25 cellular contexts compared by ENCODE assay signal in genomic region chr2:112118148-112118547, GRCh38. TPM values are rescaled to one million over a fixed set of nuclear protein-coding genes. Genes with fewer than 3 reads are reported as not detected.
A peak's percentile ranks its signal among the peaks of the same experiment; 100 is the strongest.
DNase-seq lines count a peak whose midpoint lies in the region; ATAC-seq and TF ChIP-seq lines count a peak whose summit lies in the region.
"Had no signal": no experiment of that assay in that cellular context is flagged by ENCODE, and none has a peak within 500 bp of the region (broad histone marks: within the 10 kb centered on the region; RNA-seq: fewer than 3 reads in every experiment).

No MANE protein-coding gene starts in this region.

- H3K4me1 Mint-ChIP-seq in endothelial cell (ENCODE audit: unreplicated experiment) = no peaks in the 10 kb centered on the region

- H3K4me2 ChIP-seq in GM23248 (ENCODE audit: unreplicated experiment) = no peak overlapping the region
- H3K4me2 ChIP-seq in osteoblast (ENCODE audit: insufficient read depth, low read length) = no peak overlapping the region
- H3K4me2 ChIP-seq: BLaER1, hepatocyte had no signal

- H3K4me3 Mint-ChIP-seq in endothelial cell (ENCODE audit: unreplicated experiment) = no peak overlapping the region
- H3K4me3 Mint-ChIP-seq: activated B cell treated with CpG ODN at 0.5 μM for 24 hours; IgD-negative memory B cell; natural killer cell treated with Interleukin-12 subunit alpha and Interleukin-12 subunit beta and Interleukin-15 and Interleukin-18, amount 100 ng/mL, for 72 hours had no signal

- H3K4me1 ChIP-seq in GM23248 (ENCODE audit: insufficient read depth) (no peaks in the 10 kb centered on the region), Panc1 (ENCODE audit: control insufficient read depth, insufficient read depth, low read length) (no peaks in the 10 kb centered on the region), osteoblast (ENCODE audit: insufficient read depth, low read length) (no peaks in the 10 kb centered on the region)
- H3K4me1 ChIP-seq: BLaER1, breast epithelium, prostate gland, spleen, suprapubic skin had no signal

- DNase-seq in GM23248 (peak; percentile 15), Panc1 (ENCODE audit: low read depth, low spot score) (no peak), endothelial cell (ENCODE audit: low spot score) (no peak), osteoblast (ENCODE audit: insufficient read length, low spot score, missing footprints) (no peak), GM19240 (ENCODE audit: insufficient read length, low spot score) (no peak)
- DNase-seq: activated B cell treated with CpG ODN at 0.5 μM for 24 hours, dorsolateral prefrontal cortex, GOT3, kidney glomerular epithelial cell, mesenchymal stem cell, NCI-H1930, NCI-H446 treated with DMSO at 0.1 percent for 48 hours, spleen, T-helper 2 cell had no signal

- in situ Hi-C loops in GM23248 (cut with MboI) = no loop called here
- in situ Hi-C loops in Panc1 (cut with HindIII; ENCODE audit: low pct_unique_long_range_greater_than_20kb, low sequenced_read_pairs) = no loop called here

- H3K9me2 ChIP-seq in GM23248 (ENCODE audit: insufficient read depth) = no peaks in the 10 kb centered on the region

- 81 to 83% methylated on average over 4 of the region's 4 CpGs for WGBS in GM23248 (ENCODE audit: low coverage in 1 of 2, low lambda C conversion rate in 2 of 2, missing lambda C conversion rate in 2 of 2), 2 experiments

- H3K9ac ChIP-seq in GM23248 = no peak overlapping the region
- H3K9ac ChIP-seq: BLaER1 had no signal

- H2AFZ ChIP-seq in GM23248 = no peak overlapping the region
- no peak overlapping the region for H2AFZ ChIP-seq in osteoblast (ENCODE audit: low read length)
- H2AFZ ChIP-seq: hepatocyte had no signal

- no TSS peak for BruUV-seq in Panc1 (replicated peaks; lab: Mats Ljungman, UMichigan)

- peaks cover 26% of the 10 kb centered on the region for H3K36me3 ChIP-seq in GM23248 (ENCODE audit: low read depth)
- H3K36me3 ChIP-seq in Panc1 (ENCODE audit: control insufficient read depth, insufficient read depth, low read length) = peaks cover 8% of the 10 kb centered on the region; the same call in 1 of the 2 replicates
- peaks cover 21% of the 10 kb centered on the region for H3K36me3 ChIP-seq in osteoblast (ENCODE audit: insufficient read depth, low read length)
- H3K36me3 ChIP-seq: breast epithelium, prostate gland had no signal

- no peak overlapping the region for H3K27ac ChIP-seq in GM23248
- no peak overlapping the region for H3K27ac ChIP-seq in Panc1 (ENCODE audit: low read length)
- H3K27ac ChIP-seq in osteoblast (ENCODE audit: low read depth, low read length) = no peak overlapping the region
- H3K27ac ChIP-seq: BLaER1, breast epithelium, dorsolateral prefrontal cortex, hepatocyte, HL-60, prostate gland, spleen, suprapubic skin had no signal

- H3K27me3 ChIP-seq in GM23248 (replicated peaks; ENCODE audit: insufficient read depth) (no peaks in the 10 kb centered on the region), Panc1 (ENCODE audit: control insufficient read depth, insufficient read depth, low read length) (no peaks in the 10 kb centered on the region), osteoblast (ENCODE audit: insufficient read depth, low read length) (no peaks in the 10 kb centered on the region)
- H3K27me3 ChIP-seq: BLaER1, breast epithelium, dorsolateral prefrontal cortex, hepatocyte, spleen, suprapubic skin had no signal

- intact Hi-C loops in Panc1 (cut with micrococcal nuclease; ENCODE audit: unreplicated experiment) = no loop called here

- no peaks in the 10 kb centered on the region for H3K9me3 Mint-ChIP-seq in endothelial cell (ENCODE audit: unreplicated experiment)
- H3K9me3 Mint-ChIP-seq: activated B cell treated with CpG ODN at 0.5 μM for 24 hours; IgD-negative memory B cell; natural killer cell treated with Interleukin-12 subunit alpha and Interleukin-12 subunit beta and Interleukin-15 and Interleukin-18, amount 100 ng/mL, for 72 hours had no signal

- H3K36me3 Mint-ChIP-seq in endothelial cell (ENCODE audit: low read depth, unreplicated experiment) = peaks cover 10% of the 10 kb centered on the region

- H3F3A ChIP-seq in GM23248 (ENCODE audit: insufficient read depth) = peaks cover 12% of the 10 kb centered on the region; the same call in 1 of the 2 replicates

- peaks cover 1% of the 10 kb centered on the region for H3K27me3 Mint-ChIP-seq in endothelial cell (ENCODE audit: unreplicated experiment)
- H3K27me3 Mint-ChIP-seq: activated B cell treated with CpG ODN at 0.5 μM for 24 hours; IgD-negative memory B cell; natural killer cell treated with Interleukin-12 subunit alpha and Interleukin-12 subunit beta and Interleukin-15 and Interleukin-18, amount 100 ng/mL, for 72 hours had no signal

- no peaks in the 10 kb centered on the region for H3K79me2 ChIP-seq in GM23248 (ENCODE audit: insufficient read depth)
- no peaks in the 10 kb centered on the region for H3K79me2 ChIP-seq in osteoblast (ENCODE audit: insufficient read depth, low read length)
- H3K79me2 ChIP-seq: hepatocyte had no signal

- ATAC-seq in Panc1 (no peak), HG02973 (IDR thresholded peaks at IDR 0.05; ENCODE audit: unreplicated experiment) (no peak)
- no peak for ATAC-seq in activated CD4-positive, CD25-positive, alpha-beta regulatory T cell treated with anti-CD3 and anti-CD28 coated beads, Interleukin-2, amount 50 U/mL, for 24 hours
- ATAC-seq: natural killer cell treated with Interleukin-12 subunit alpha and Interleukin-12 subunit beta and Interleukin-15 and Interleukin-18, amount 100 ng/mL, for 72 hours had no signal

- no peaks in the 10 kb centered on the region for H3K9me3 ChIP-seq in GM23248 (ENCODE audit: low read depth)
- H3K9me3 ChIP-seq in Panc1 (ENCODE audit: control insufficient read depth, insufficient read depth, low read depth, low read length) = no peaks in the 10 kb centered on the region
- no peaks in the 10 kb centered on the region for H3K9me3 ChIP-seq in osteoblast (ENCODE audit: low read depth, low read length)
- H3K9me3 ChIP-seq: BLaER1, breast epithelium, prostate gland, spleen, suprapubic skin had no signal

- CTCF ChIA-PET in Panc1 (lab: Charles Lee) = no interaction called here

- TF ChIP-seq CTCF in Panc1 (IDR thresholded peaks at IDR 0.05) (0 out of 2 replicates have a peak, but pooled peaks have one; percentile 17), endothelial cell (IDR thresholded peaks at IDR 0.05; ENCODE audit: unreplicated experiment) (peak; percentile 34), osteoblast (IDR thresholded peaks at IDR 0.05; ENCODE audit: extremely low read depth, low read depth, low read length) (peak; percentile 16)

- no peaks in the 10 kb centered on the region for H4K20me1 ChIP-seq in GM23248 (ENCODE audit: insufficient read depth)
- H4K20me1 ChIP-seq in osteoblast (ENCODE audit: insufficient read depth, low read length) = no peaks in the 10 kb centered on the region
- H4K20me1 ChIP-seq: BLaER1 had no signal

- POLR2A ChIA-PET in Panc1 (lab: Charles Lee) = no interaction called here

- no peak overlapping the region for H3K27ac Mint-ChIP-seq in endothelial cell (ENCODE audit: unreplicated experiment)
- H3K27ac Mint-ChIP-seq: activated B cell treated with CpG ODN at 0.5 μM for 24 hours; activated T-helper 2 cell treated with anti-CD3 and anti-CD28 coated beads, Interferon-gamma antibody, Interleukin-2, Interleukin-4, amounts not matched to agents 10 μg/mL and 5 μg/mL and 100 μg/mL, durations not matched to agents 14 hours and 24 hours and 36 hours; IgD-negative memory B cell; natural killer cell treated with Interleukin-12 subunit alpha and Interleukin-12 subunit beta and Interleukin-15 and Interleukin-18, amount 100 ng/mL, for 72 hours had no signal

- H3K4me3 ChIP-seq in GM23248 = no peak overlapping the region
- H3K4me3 ChIP-seq in Panc1 (ENCODE audit: low read depth in 2 of 2, low read length in 2 of 2) = no peak overlapping the region
- H3K4me3 ChIP-seq in osteoblast (ENCODE audit: insufficient read depth, low read length) = no peak overlapping the region
- H3K4me3 ChIP-seq: BLaER1, breast epithelium, dorsolateral prefrontal cortex, hepatocyte, prostate gland, spleen, suprapubic skin had no signal

RNA-seq across cellular contexts. Expression of gene FBLN7, which starts 20.0 kb away (rescaled TPM):
- 0.11 and 0.13 TPM in 2 replicates for total RNA-seq in GM23248 (2014; rRNA removed; shearing (Covaris generic))
- polyA plus RNA-seq in GM23248 (2016; fragmentation: Nextera tagmentation; extraction: Ambion mirVana) = 1.6 and 1.8 TPM in 2 replicates
- total RNA-seq in Panc1 (2021; ENCODE audit: unreplicated experiment) = 0.95 TPM
- 0.50 TPM for polyA plus RNA-seq in Panc1 (2012; ENCODE audit: insufficient read length)
- 0.36 TPM for total RNA-seq in endothelial cell (ENCODE audit: unreplicated experiment)
- total RNA-seq in osteoblast = 5.3 and 5.8 TPM in 2 replicates
